In genomic region chr7:32490127-32490796, GRCh38 we compare ENCODE assay signal across 8 cellular contexts. TPM values are rescaled to one million over a fixed set of nuclear protein-coding genes. Genes with fewer than 3 reads are reported as not detected.
DNase-seq lines count a peak whose midpoint lies in the region; ATAC-seq and TF ChIP-seq lines count a peak whose summit lies in the region.

Gene LSM5, minus strand, starts transcription at chr7:32490380. Its CDS starts 15 bp downstream, at chr7:32490365.

- H3K36me3 ChIP-seq in SU-DHL-6 (ENCODE audit: low read length), result peaks cover 16% of the 10 kb centered on the region; the same call in 1 of the 2 replicates
- peaks cover 13% of the 10 kb centered on the region for H3K36me3 ChIP-seq in cardiac muscle cell
- H3K36me3 ChIP-seq in parathyroid adenoma (ENCODE audit: control insufficient read depth, insufficient read depth, low read length), result no peaks in the 10 kb centered on the region
- H3K36me3 ChIP-seq in tibial nerve, result peaks cover 0 to 23% (median 0%) of the 10 kb centered on the region in 3 donors

- peak; percentile 85 for DNase-seq in NCI-H128 (lab: John Stamatoyannopoulos, UW; ENCODE audit: unreplicated experiment)
- peak; percentile 87 for DNase-seq in activated naive CD8-positive, alpha-beta T cell treated with anti-CD3 and anti-CD28 coated beads, Interleukin-2, amount 10 ng/mL, durations not matched to agents 7 days and 5 days
- DNase-seq in cardiac muscle cell (ENCODE audit: low read depth in 1 of 2, low spot score in 1 of 2), result peak; percentile 94 to 96
- DNase-seq in tibial nerve (ENCODE audit: low spot score in 2 of 2), result peak; percentile 82 to 86

- H2AFZ ChIP-seq in SU-DHL-6 (ENCODE audit: low read depth, low read length, severe bottlenecking) (peak within 1 kb of the TSS; percentile 90), parathyroid adenoma (peak within 1 kb of the TSS; percentile 91)

- ATAC-seq in HG02678 (IDR thresholded peaks at IDR 0.05; ENCODE audit: unreplicated experiment), result peak; percentile 88
- ATAC-seq in activated naive CD8-positive, alpha-beta T cell treated with anti-CD3 and anti-CD28 coated beads, Interleukin-2, amount 10 ng/mL, durations not matched to agents 7 days and 5 days (ENCODE audit: low read depth), result peak; percentile 74

- H3K9ac ChIP-seq in SU-DHL-6 (ENCODE audit: low read length), result peak within 1 kb of the TSS; percentile 66
- H3K9ac ChIP-seq in parathyroid adenoma, result no peak within 1 kb of the TSS

- H3K9me3 ChIP-seq in SU-DHL-6 (ENCODE audit: insufficient read depth, low read length) (no peaks in the 10 kb centered on the region), cardiac muscle cell (ENCODE audit: low read depth) (no peaks in the 10 kb centered on the region), parathyroid adenoma (ENCODE audit: control insufficient read depth, low read length) (no peaks in the 10 kb centered on the region), tibial nerve (no peaks in the 10 kb centered on the region)

- H3K27me3 ChIP-seq in SU-DHL-6 (ENCODE audit: low read length) (no peaks in the 10 kb centered on the region), cardiac muscle cell (no peaks in the 10 kb centered on the region), parathyroid adenoma (ENCODE audit: control insufficient read depth, insufficient read depth, low read length) (no peaks in the 10 kb centered on the region), tibial nerve (no peaks in the 10 kb centered on the region)

- H3K4me3 Mint-ChIP-seq in activated naive CD8-positive, alpha-beta T cell treated with anti-CD3 and anti-CD28 coated beads, Interleukin-2, amount 10 ng/mL, durations not matched to agents 7 days and 5 days, result peak within 1 kb of the TSS; percentile 91

- H3K4me1 ChIP-seq in cardiac muscle cell (ENCODE audit: low read depth) (peaks cover 8% of the 10 kb centered on the region), parathyroid adenoma (no peaks in the 10 kb centered on the region), tibial nerve (peaks cover 0 to 28% (median 6%) of the 10 kb centered on the region in 4 donors)

- peaks cover 27% of the 10 kb centered on the region for H3K4me1 Mint-ChIP-seq in activated naive CD8-positive, alpha-beta T cell treated with anti-CD3 and anti-CD28 coated beads, Interleukin-2, amount 10 ng/mL, durations not matched to agents 7 days and 5 days

- peak within 1 kb of the TSS; percentile 94 for H3K27ac Mint-ChIP-seq in activated naive CD8-positive, alpha-beta T cell treated with anti-CD3 and anti-CD28 coated beads, Interleukin-2, amount 10 ng/mL, durations not matched to agents 7 days and 5 days

- TF ChIP-seq POLR2A in GM10847 (IDR thresholded peaks at IDR 0.05; ENCODE audit: extremely low read depth, insufficient read length), result peak; percentile 58
- peak in 1 of 2 donors; percentile 30 for TF ChIP-seq POLR2A in tibial nerve (IDR thresholded peaks at IDR 0.05)

- 0 to 1% methylated on average over 37 to 38 of the region's 38 CpGs for WGBS in tibial nerve, 2 donors

- H3K4me2 ChIP-seq in SU-DHL-6 (ENCODE audit: low read depth, low read length, poor library complexity, severe bottlenecking) (peak within 1 kb of the TSS; percentile 91), parathyroid adenoma (ENCODE audit: low read length) (peak within 1 kb of the TSS; percentile 72)

- TF ChIP-seq CTCF in SU-DHL-6 (IDR thresholded peaks at IDR 0.05; ENCODE audit: insufficient read depth, low read length, poor library complexity, severe bottlenecking) (no peak), cardiac muscle cell (IDR thresholded peaks at IDR 0.05; ENCODE audit: low read depth, low read length) (no peak), parathyroid adenoma (IDR thresholded peaks at IDR 0.05) (no peak), tibial nerve (IDR thresholded peaks at IDR 0.05) (no peak)

- no peaks in the 10 kb centered on the region for H3K9me3 Mint-ChIP-seq in activated naive CD8-positive, alpha-beta T cell treated with anti-CD3 and anti-CD28 coated beads, Interleukin-2, amount 10 ng/mL, durations not matched to agents 7 days and 5 days

- H3K9me2 ChIP-seq in SU-DHL-6 (replicated peaks; ENCODE audit: insufficient read depth, low read length), result no peaks in the 10 kb centered on the region

- H3F3A ChIP-seq in SU-DHL-6 (ENCODE audit: insufficient read depth), result peaks cover 24% of the 10 kb centered on the region

- POLR2A ChIA-PET in activated naive CD8-positive, alpha-beta T cell treated with anti-CD3 and anti-CD28 coated beads, Interleukin-2, amount 10 ng/mL, durations not matched to agents 7 days and 5 days (lab: Charles Lee), result interaction anchor here (1.0 to 1.3 kb wide), 2 partner anchors 572 to 701 kb away, joined by 3 read pairs; partner anchors contain the start of gene NT5C3A

- peak in 1 of 2 donors; percentile 95 for TF ChIP-seq EP300 in tibial nerve (IDR thresholded peaks at IDR 0.05)

- H4K20me1 ChIP-seq in SU-DHL-6 (ENCODE audit: low read depth, low read length), result 0 out of 2 replicates have a peak, but pooled peaks cover 3% of the 10 kb centered on the region

- peaks cover 12% of the 10 kb centered on the region for H3K79me2 ChIP-seq in SU-DHL-6 (ENCODE audit: insufficient read depth, low read length)
- peaks cover 2% of the 10 kb centered on the region for H3K79me2 ChIP-seq in parathyroid adenoma

- no peaks in the 10 kb centered on the region for H3K27me3 Mint-ChIP-seq in activated naive CD8-positive, alpha-beta T cell treated with anti-CD3 and anti-CD28 coated beads, Interleukin-2, amount 10 ng/mL, durations not matched to agents 7 days and 5 days

- H3K4me3 ChIP-seq in SU-DHL-6 (ENCODE audit: insufficient read depth, low read length, poor library complexity, severe bottlenecking) (peak within 1 kb of the TSS; percentile 60), cardiac muscle cell (peak within 1 kb of the TSS; percentile 69), parathyroid adenoma (ENCODE audit: low read depth, low read length) (peak within 1 kb of the TSS; percentile 57), tibial nerve (peak within 1 kb of the TSS; percentile 49 to 89 (median 64))

- H3K27ac ChIP-seq in SU-DHL-6 (ENCODE audit: low read depth, low read length) (peak within 1 kb of the TSS; percentile 76), cardiac muscle cell (peak within 1 kb of the TSS; percentile 91), parathyroid adenoma (peak within 1 kb of the TSS; percentile 85), tibial nerve (peak within 1 kb of the TSS; percentile 79 to 93 (median 85))

- H3K36me3 Mint-ChIP-seq in activated naive CD8-positive, alpha-beta T cell treated with anti-CD3 and anti-CD28 coated beads, Interleukin-2, amount 10 ng/mL, durations not matched to agents 7 days and 5 days, result peaks cover 8% of the 10 kb centered on the region

RNA-seq across cellular contexts. Expression of gene LSM5, which starts in this region (rescaled TPM):
- 10 to 100 TPM; 71.6 to 72.8 TPM for total RNA-seq in activated naive CD8-positive, alpha-beta T cell treated with anti-CD3 and anti-CD28 coated beads, Interleukin-2, amount 10 ng/mL, durations not matched to agents 7 days and 5 days
- 15.4 and 39.7 TPM in 2 replicates for total RNA-seq in cardiac muscle cell
- polyA plus RNA-seq in cardiac muscle cell, result 123 and 150 TPM in 2 replicates
- 10 to 100 TPM in 3 of 4 donors, 1 to 10 TPM in 1; 9.9 to 32.8 (median 15.7) TPM for total RNA-seq in tibial nerve

Comparison
In these comparisons a context has a peak if more than half of its experiments do, and no peak if none do; other contexts are left out.
1. Peak in every context shown above with its lines: DNase-seq, ATAC-seq, H3K4me3 ChIP-seq and H3K27ac ChIP-seq.